ENCODE assay signal across 10 cellular contexts in the genomic region with DNA sequence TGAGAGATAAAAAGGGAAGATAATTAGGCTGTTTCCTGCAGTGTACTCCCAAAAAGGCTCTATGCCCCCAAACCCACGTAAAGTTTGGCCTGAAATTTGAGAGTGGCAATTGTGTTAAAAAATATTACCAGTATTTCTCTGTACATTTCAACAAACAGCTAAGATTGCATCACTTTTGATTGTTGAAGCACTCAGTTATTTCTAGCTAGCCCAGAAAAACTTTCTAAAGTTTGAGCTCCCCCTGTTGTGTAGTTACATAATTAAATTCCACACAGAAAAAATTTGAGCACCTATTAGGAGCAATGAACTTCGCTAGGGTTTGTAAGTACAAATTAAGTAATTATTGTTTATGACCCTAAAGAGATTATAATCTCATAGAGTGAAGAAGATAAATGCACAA.
A peak's percentile ranks its signal among the peaks of the same experiment; 100 is the strongest.
DNase-seq lines count a peak whose midpoint lies in the region; TF ChIP-seq lines count a peak whose summit lies in the region.
"Had no signal": no experiment of that assay in that cellular context is flagged by ENCODE, and none has a peak within 500 bp of the region (broad histone marks: within the 10 kb centered on the region; RNA-seq: fewer than 3 reads in every experiment).

No MANE protein-coding gene starts in this region.

- no peaks in the 10 kb centered on the region for H3K27me3 Mint-ChIP-seq in chondrocyte (ENCODE audit: low read depth)
- H3K27me3 Mint-ChIP-seq: activated naive CD8-positive, alpha-beta T cell; CD8-positive, alpha-beta memory T cell had no signal

- H3K79me2 ChIP-seq in parathyroid adenoma = no peaks in the 10 kb centered on the region

- H3K27ac Mint-ChIP-seq in chondrocyte (ENCODE audit: unreplicated experiment) = peak overlapping the region; percentile 18
- H3K27ac Mint-ChIP-seq: activated naive CD8-positive, alpha-beta T cell; CD8-positive, alpha-beta memory T cell had no signal

- H3K27ac ChIP-seq in parathyroid adenoma = no peak overlapping the region

- H3K9me3 ChIP-seq in parathyroid adenoma (ENCODE audit: control insufficient read depth, low read length) = no peaks in the 10 kb centered on the region

- peaks cover 10% of the 10 kb centered on the region for H3K4me1 Mint-ChIP-seq in chondrocyte (ENCODE audit: low read depth)
- H3K4me1 Mint-ChIP-seq: CD8-positive, alpha-beta memory T cell had no signal

- DNase-seq in SIG-M5 treated with dmso at 0.1 percent for 504 hours (lab: John Stamatoyannopoulos, UW; ENCODE audit: unreplicated experiment) (peak; percentile 34), SIG-M5 (lab: John Stamatoyannopoulos, UW) (no peak), M059J (ENCODE audit: low read depth) (peak; percentile 33), chondrocyte (ENCODE audit: low spot score) (no peak), ecto neural progenitor cell (ENCODE audit: low spot score) (no peak), nucleus accumbens (lab: John Stamatoyannopoulos, UW) (no peak), cerebellar cortex (ENCODE audit: low spot score) (no peak)
- DNase-seq: CD8-positive, alpha-beta memory T cell had no signal

- H3K36me3 ChIP-seq in parathyroid adenoma (ENCODE audit: control insufficient read depth, insufficient read depth, low read length) = no peaks in the 10 kb centered on the region

- no peak overlapping the region for H3K4me3 Mint-ChIP-seq in chondrocyte (ENCODE audit: unreplicated experiment)
- H3K4me3 Mint-ChIP-seq: activated naive CD8-positive, alpha-beta T cell; CD8-positive, alpha-beta memory T cell had no signal

- TF ChIP-seq CTCF in chondrocyte (IDR thresholded peaks at IDR 0.05) = peak; percentile 74
- peak; percentile 31 for TF ChIP-seq CTCF in parathyroid adenoma (IDR thresholded peaks at IDR 0.05)

- H3K9me3 Mint-ChIP-seq in chondrocyte (ENCODE audit: low read depth) = peaks cover 10% of the 10 kb centered on the region
- H3K9me3 Mint-ChIP-seq: CD8-positive, alpha-beta memory T cell had no signal

- no peak overlapping the region for H3K4me2 ChIP-seq in parathyroid adenoma (ENCODE audit: low read length)

- no peak overlapping the region for H2AFZ ChIP-seq in parathyroid adenoma

- H3K36me3 Mint-ChIP-seq in chondrocyte (ENCODE audit: low read depth) = no peaks in the 10 kb centered on the region
- H3K36me3 Mint-ChIP-seq: activated naive CD8-positive, alpha-beta T cell; CD8-positive, alpha-beta memory T cell had no signal

- H3K9ac ChIP-seq in parathyroid adenoma = no peak overlapping the region

- no peak overlapping the region for H3K4me3 ChIP-seq in parathyroid adenoma (ENCODE audit: low read depth, low read length)

- no peaks in the 10 kb centered on the region for H3K27me3 ChIP-seq in parathyroid adenoma (ENCODE audit: control insufficient read depth, insufficient read depth, low read length)

- no peaks in the 10 kb centered on the region for H3K4me1 ChIP-seq in parathyroid adenoma

Comparison
In these comparisons a context has a peak if more than half of its experiments do, and no peak if none do; other contexts are left out.
1. DNase-seq: peak in SIG-M5 treated with dmso at 0.1 percent for 504 hours (single experiment) and M059J (single experiment); none in SIG-M5 (single experiment), chondrocyte (single experiment), ecto neural progenitor cell (single experiment), nucleus accumbens (0 of 56) and cerebellar cortex (single experiment).